In the genomic region with DNA sequence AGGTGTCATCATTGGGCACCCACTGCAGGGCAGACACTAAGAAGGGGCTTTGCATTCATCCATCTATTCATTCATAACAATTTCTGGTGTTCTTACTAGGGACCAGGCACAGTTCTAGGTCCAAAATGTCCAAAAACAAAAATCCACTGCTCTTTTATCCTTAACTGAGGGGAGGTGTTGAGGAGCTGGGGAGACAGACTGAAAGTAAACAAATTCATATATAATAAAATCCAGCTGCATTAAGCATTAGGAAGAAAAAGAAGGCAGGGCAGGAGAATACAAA, we compare ENCODE assay signal across 9 cellular contexts. TPM values are rescaled to one million over a fixed set of nuclear protein-coding genes. Genes with fewer than 3 reads are reported as not detected.
DNase-seq lines count a peak whose midpoint lies in the region; TF ChIP-seq lines count a peak whose summit lies in the region.
"Had no signal": no experiment of that assay in that cellular context is flagged by ENCODE, and none has a peak within 500 bp of the region (broad histone marks: within the 10 kb centered on the region; RNA-seq: fewer than 3 reads in every experiment).

No MANE protein-coding gene starts in this region.

- intact Hi-C loops in activated T-helper 2 cell treated with anti-CD3 and anti-CD28 coated beads, Interferon-gamma antibody, Interleukin-2, Interleukin-4, amounts not matched to agents 10 μg/mL and 5 μg/mL and 100 μg/mL, durations not matched to agents 14 hours and 24 hours and 36 hours (cut with micrococcal nuclease): loop anchor here (1.0 to 10.0 kb wide), 5 partner anchors 137 to 1123 kb away; a partner anchor contains a TSS
- intact Hi-C loops in spleen (cut with DNase I; ENCODE audit: low total_unique reads): no loop called here

- H3K9me3 Mint-ChIP-seq in activated T-helper 2 cell treated with anti-CD3 and anti-CD28 coated beads, Interferon-gamma antibody, Interleukin-2, Interleukin-4, amounts not matched to agents 10 μg/mL and 5 μg/mL and 100 μg/mL, durations not matched to agents 14 hours and 24 hours and 36 hours: no peaks in the 10 kb centered on the region

- H3K4me3 ChIP-seq in HFF-Myc (replicated peaks; ENCODE audit: low read depth, low read length) (peak overlapping the region; percentile 55), iPS-20b (ENCODE audit: low read length) (peak overlapping the region; percentile 77), spleen (peak overlapping the region; percentile 45 to 93 (median 78))

- H3K4me1 Mint-ChIP-seq in activated T-helper 2 cell treated with anti-CD3 and anti-CD28 coated beads, Interferon-gamma antibody, Interleukin-2, Interleukin-4, amounts not matched to agents 10 μg/mL and 5 μg/mL and 100 μg/mL, durations not matched to agents 14 hours and 24 hours and 36 hours (ENCODE audit: low read depth): peaks cover 62% of the 10 kb centered on the region

- H3K27me3 ChIP-seq in iPS-20b (ENCODE audit: insufficient read depth, low read length) (peaks cover 40% of the 10 kb centered on the region), spleen (replicated peaks in 1 of 7) (no peaks in the 10 kb centered on the region)

- H3K9ac ChIP-seq in iPS-20b (ENCODE audit: low read depth, low read length): peak overlapping the region; percentile 60; the same call in 1 of the 2 replicates

- peaks cover 2% of the 10 kb centered on the region for H3K27me3 Mint-ChIP-seq in activated T-helper 2 cell treated with anti-CD3 and anti-CD28 coated beads, Interferon-gamma antibody, Interleukin-2, Interleukin-4, amounts not matched to agents 10 μg/mL and 5 μg/mL and 100 μg/mL, durations not matched to agents 14 hours and 24 hours and 36 hours (ENCODE audit: low read depth)

- TF ChIP-seq CTCF in HFF-Myc (IDR thresholded peaks at IDR 0.05; ENCODE audit: low read depth, low read length, missing control alignments) (no peak), spleen (IDR thresholded peaks at IDR 0.05 in 8 of 11, conservative IDR thresholded peaks at IDR 0.05 in 3 of 11) (no peak)

- H3K4me1 ChIP-seq in iPS-20b (ENCODE audit: insufficient read depth, low read length) (peaks cover 4% of the 10 kb centered on the region; the same call in 1 of the 2 replicates), spleen (peaks cover 6 to 71% (median 59%) of the 10 kb centered on the region in 6 donors)

- TF ChIP-seq POLR2A in spleen (IDR thresholded peaks at IDR 0.05): no peak

- H3K36me3 Mint-ChIP-seq in activated T-helper 2 cell treated with anti-CD3 and anti-CD28 coated beads, Interferon-gamma antibody, Interleukin-2, Interleukin-4, amounts not matched to agents 10 μg/mL and 5 μg/mL and 100 μg/mL, durations not matched to agents 14 hours and 24 hours and 36 hours (ENCODE audit: low read depth): peaks cover 25% of the 10 kb centered on the region

- no peak for DNase-seq in HFF-Myc (ENCODE audit: extremely low read depth, low read depth)
- DNase-seq in activated T-helper 2 cell treated with anti-CD3 and anti-CD28 coated beads, Interferon-gamma antibody, Interleukin-2, Interleukin-4, amounts not matched to agents 10 μg/mL and 5 μg/mL and 100 μg/mL, durations not matched to agents 14 hours and 24 hours and 36 hours (ENCODE audit: low spot score): no peak
- no peak for DNase-seq in spleen
- no peak for DNase-seq in medulla oblongata (ENCODE audit: extremely low spot score)
- DNase-seq in NCI-H128 (lab: John Stamatoyannopoulos, UW; ENCODE audit: unreplicated experiment): no peak
- no peak for DNase-seq in HuH-7 (ENCODE audit: low spot score)
- no peak for DNase-seq in stimulated activated CD4-positive, alpha-beta T cell treated with anti-CD3 and anti-CD28 coated beads, Interleukin-4, amount 100 ng/mL, for 1 hour
- DNase-seq: NCI-H1436 treated with DMSO at 0.1 percent for 48 hours had no signal

- H3K27ac Mint-ChIP-seq in activated T-helper 2 cell treated with anti-CD3 and anti-CD28 coated beads, Interferon-gamma antibody, Interleukin-2, Interleukin-4, amounts not matched to agents 10 μg/mL and 5 μg/mL and 100 μg/mL, durations not matched to agents 14 hours and 24 hours and 36 hours: peak overlapping the region; percentile 89

- H3K27ac ChIP-seq in iPS-20b (ENCODE audit: low read length) (no peak overlapping the region), spleen (peak overlapping the region; percentile 19 to 96 (median 89))

- H3K4me3 Mint-ChIP-seq in activated T-helper 2 cell treated with anti-CD3 and anti-CD28 coated beads, Interferon-gamma antibody, Interleukin-2, Interleukin-4, amounts not matched to agents 10 μg/mL and 5 μg/mL and 100 μg/mL, durations not matched to agents 14 hours and 24 hours and 36 hours (ENCODE audit: low read depth): peak overlapping the region; percentile 88

- H3K9me3 ChIP-seq in iPS-20b (ENCODE audit: insufficient read depth, low read depth, low read length): no peaks in the 10 kb centered on the region
- no peaks in the 10 kb centered on the region for H3K9me3 ChIP-seq in spleen

- H3K36me3 ChIP-seq in iPS-20b (ENCODE audit: insufficient read depth, low read depth, low read length): no peaks in the 10 kb centered on the region
- H3K36me3 ChIP-seq in spleen: peaks cover 0 to 8% (median 0%) of the 10 kb centered on the region in 6 donors

RNA-seq across cellular contexts. Expression of a gene that starts 1.1 kb away (rescaled TPM):
- 17.3 and 17.9 TPM in 2 replicates for total RNA-seq in activated T-helper 2 cell treated with anti-CD3 and anti-CD28 coated beads, Interferon-gamma antibody, Interleukin-2, Interleukin-4, amounts not matched to agents 10 μg/mL and 5 μg/mL and 100 μg/mL, durations not matched to agents 14 hours and 24 hours and 36 hours
- 10 to 100 TPM; 35.1 to 52.3 (median 37.8) TPM for total RNA-seq in spleen
- polyA plus RNA-seq in spleen: 10 to 100 TPM in 1 of 3 donors, 1 to 10 TPM in 2; 5.0 to 13.9 (median 5.8) TPM

RNA-seq across cellular contexts. Expression of a gene that starts 29.5 kb away (rescaled TPM):
- total RNA-seq in activated T-helper 2 cell treated with anti-CD3 and anti-CD28 coated beads, Interferon-gamma antibody, Interleukin-2, Interleukin-4, amounts not matched to agents 10 μg/mL and 5 μg/mL and 100 μg/mL, durations not matched to agents 14 hours and 24 hours and 36 hours: 0.62 and 0.94 TPM in 2 replicates
- total RNA-seq in spleen: 10 to 100 TPM in 3 of 7 donors, 1 to 10 TPM in 4; 4.6 to 15.3 (median 7.3) TPM
- polyA plus RNA-seq in spleen: 1 to 10 TPM in 1 of 3 donors, under 1 TPM in 2; 0.37 to 1.6 (median 0.71) TPM
